12 cellular contexts compared by ENCODE assay signal in the genomic region with DNA sequence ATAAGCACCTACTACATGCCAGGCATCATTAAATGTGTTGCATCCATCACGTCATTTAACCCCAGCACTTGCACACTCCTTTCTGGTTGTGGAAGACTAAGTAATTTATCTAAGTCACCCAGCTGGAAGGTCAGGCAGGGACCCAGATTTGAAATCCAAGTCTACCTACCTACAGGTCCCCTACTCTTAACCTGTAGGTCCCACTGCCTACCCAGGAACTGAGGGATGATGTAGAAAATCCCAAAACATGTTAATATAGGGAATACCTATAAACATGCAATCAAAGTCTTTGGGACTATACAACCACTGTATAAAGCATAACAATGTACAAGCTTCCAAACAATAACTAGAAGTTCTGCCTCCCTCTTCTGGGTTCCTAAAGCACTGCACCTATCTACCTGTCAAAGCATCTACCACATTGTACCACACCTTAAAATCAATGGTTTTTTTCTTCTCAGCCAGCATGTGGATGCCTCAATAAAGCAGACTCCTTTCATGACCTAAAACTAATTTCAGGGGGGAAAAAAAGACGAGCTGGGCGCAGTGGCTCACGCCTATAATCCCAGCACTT. TPM values are rescaled to one million over a fixed set of nuclear protein-coding genes. Genes with fewer than 3 reads are reported as not detected.
DNase-seq lines count a peak whose midpoint lies in the region; ATAC-seq and TF ChIP-seq lines count a peak whose summit lies in the region.
"Had no signal": no experiment of that assay in that cellular context is flagged by ENCODE, and none has a peak within 500 bp of the region (broad histone marks: within the 10 kb centered on the region; RNA-seq: fewer than 3 reads in every experiment).

No MANE protein-coding gene starts in this region.

- intact Hi-C loops in posterior vena cava (cut with DNase I), result no loop called here

- WGBS in liver, result 78% methylated on average over 4 of the region's 4 CpGs

- no peak overlapping the region for H3K4me3 ChIP-seq in liver (ENCODE audit: low read depth in 1 of 3, low read length in 3 of 3)
- H3K4me3 ChIP-seq: MG63 had no signal

- H3K4me1 ChIP-seq in liver (ENCODE audit: control insufficient read depth in 4 of 4, insufficient read depth in 4 of 4, low read length in 3 of 4), result peaks cover 0 to 3% (median 0%) of the 10 kb centered on the region in 4 donors

- H3K4me3 Mint-ChIP-seq in activated naive CD8-positive, alpha-beta T cell treated with anti-CD3 and anti-CD28 coated beads, Interleukin-2, amount 50 U/mL, for 24 hours, result no peak overlapping the region
- H3K4me3 Mint-ChIP-seq: T-helper 1 cell treated with Interleukin-12 subunit alpha and Interleukin-12 subunit beta and Interleukin-4 antibody, amounts not matched to agents 30 μg/mL and 1 μg/mL, for 36 hours had no signal

- no peak overlapping the region for H3K27ac Mint-ChIP-seq in activated naive CD8-positive, alpha-beta T cell treated with anti-CD3 and anti-CD28 coated beads, Interleukin-2, amount 50 U/mL, for 24 hours
- H3K27ac Mint-ChIP-seq: activated naive CD4-positive, alpha-beta T cell treated with anti-CD3 and anti-CD28 coated beads, Interleukin-2, amount 50 U/mL, for 72 hours; T-helper 1 cell treated with Interleukin-12 subunit alpha and Interleukin-12 subunit beta and Interleukin-4 antibody, amounts not matched to agents 30 μg/mL and 1 μg/mL, for 36 hours had no signal

- TF ChIP-seq CTCF in liver (IDR thresholded peaks at IDR 0.05; ENCODE audit: low read depth, low read length, missing input control), result no peak

- DNase-seq in DMS153 (lab: John Stamatoyannopoulos, UW) (peak; percentile 61), HT-29 (ENCODE audit: low spot score) (peak; percentile 56), NCI-H1436 (lab: John Stamatoyannopoulos, UW) (no peak), AG20443 (ENCODE audit: low spot score) (no peak), posterior vena cava (ENCODE audit: low spot score) (no peak)
- no peak for DNase-seq in activated naive CD8-positive, alpha-beta T cell treated with anti-CD3 and anti-CD28 coated beads, Interleukin-2, amount 50 U/mL, for 24 hours
- DNase-seq: head of caudate nucleus, MG63 had no signal

- H3K9ac ChIP-seq in liver (ENCODE audit: low read depth in 1 of 2, low read length in 2 of 2), result no peak overlapping the region

- H3K9me3 ChIP-seq in liver (ENCODE audit: control insufficient read depth in 4 of 4, low read length in 3 of 4), result no peaks in the 10 kb centered on the region
- H3K9me3 ChIP-seq: MG63 had no signal

- no peak overlapping the region for H3K27ac ChIP-seq in liver (ENCODE audit: low read depth in 1 of 2, low read length in 2 of 2)

- peak; percentile 29 to 42 for TF ChIP-seq RAD21 in liver (IDR thresholded peaks at IDR 0.05)

- peaks cover 7% of the 10 kb centered on the region for H3K9me3 Mint-ChIP-seq in activated naive CD8-positive, alpha-beta T cell treated with anti-CD3 and anti-CD28 coated beads, Interleukin-2, amount 50 U/mL, for 24 hours
- H3K9me3 Mint-ChIP-seq: T-helper 1 cell treated with Interleukin-12 subunit alpha and Interleukin-12 subunit beta and Interleukin-4 antibody, amounts not matched to agents 30 μg/mL and 1 μg/mL, for 36 hours had no signal

- H3K27me3 Mint-ChIP-seq in activated naive CD8-positive, alpha-beta T cell treated with anti-CD3 and anti-CD28 coated beads, Interleukin-2, amount 50 U/mL, for 24 hours, result peaks cover 38% of the 10 kb centered on the region

- H3K36me3 ChIP-seq in liver (ENCODE audit: control insufficient read depth in 4 of 4, insufficient read depth in 3 of 4, low read depth in 1 of 4, low read length in 3 of 4), result no peaks in the 10 kb centered on the region

- peak; percentile 34 for ATAC-seq in activated naive CD8-positive, alpha-beta T cell treated with anti-CD3 and anti-CD28 coated beads, Interleukin-2, amount 50 U/mL, for 24 hours
- no peak for ATAC-seq in HG03139 (IDR thresholded peaks at IDR 0.05; ENCODE audit: unreplicated experiment)

- no peaks in the 10 kb centered on the region for H3K27me3 ChIP-seq in liver (ENCODE audit: control insufficient read depth in 4 of 4, insufficient read depth in 4 of 4, low read length in 3 of 4)
- H3K27me3 ChIP-seq: MG63 had no signal

- H3K36me3 Mint-ChIP-seq in activated naive CD8-positive, alpha-beta T cell treated with anti-CD3 and anti-CD28 coated beads, Interleukin-2, amount 50 U/mL, for 24 hours (ENCODE audit: low read depth), result no peaks in the 10 kb centered on the region

- peaks cover 11% of the 10 kb centered on the region for H3K4me1 Mint-ChIP-seq in activated naive CD8-positive, alpha-beta T cell treated with anti-CD3 and anti-CD28 coated beads, Interleukin-2, amount 50 U/mL, for 24 hours

TF ChIP-seq in liver, 16 proteins besides CTCF, POLR2A, EP300 and RAD21:
- TF ChIP-seq, protein P1, sequence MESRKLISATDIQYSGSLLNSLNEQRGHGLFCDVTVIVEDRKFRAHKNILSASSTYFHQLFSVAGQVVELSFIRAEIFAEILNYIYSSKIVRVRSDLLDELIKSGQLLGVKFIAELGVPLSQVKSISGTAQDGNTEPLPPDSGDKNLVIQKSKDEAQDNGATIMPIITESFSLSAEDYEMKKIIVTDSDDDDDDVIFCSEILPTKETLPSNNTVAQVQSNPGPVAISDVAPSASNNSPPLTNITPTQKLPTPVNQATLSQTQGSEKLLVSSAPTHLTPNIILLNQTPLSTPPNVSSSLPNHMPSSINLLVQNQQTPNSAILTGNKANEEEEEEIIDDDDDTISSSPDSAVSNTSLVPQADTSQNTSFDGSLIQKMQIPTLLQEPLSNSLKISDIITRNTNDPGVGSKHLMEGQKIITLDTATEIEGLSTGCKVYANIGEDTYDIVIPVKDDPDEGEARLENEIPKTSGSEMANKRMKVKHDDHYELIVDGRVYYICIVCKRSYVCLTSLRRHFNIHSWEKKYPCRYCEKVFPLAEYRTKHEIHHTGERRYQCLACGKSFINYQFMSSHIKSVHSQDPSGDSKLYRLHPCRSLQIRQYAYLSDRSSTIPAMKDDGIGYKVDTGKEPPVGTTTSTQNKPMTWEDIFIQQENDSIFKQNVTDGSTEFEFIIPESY (IDR thresholded peaks at IDR 0.05), result no peak
- no peak for TF ChIP-seq FOXA2 (IDR thresholded peaks at IDR 0.05)

RNA-seq across cellular contexts. Expression of a gene that starts 5.6 kb away (rescaled TPM):
- not detected in 2 replicates for total RNA-seq in HT-29 (2014; rRNA removed; shearing (Covaris generic))
- total RNA-seq in liver (not detected), posterior vena cava (10 to 100 TPM in 1 of 2 donors, 1 to 10 TPM in 1; 2.4 to 65.6 TPM)
- polyA plus RNA-seq in liver, result under 1 TPM in 1 of 2 donors, not detected in 1; 0.17 TPM
- total RNA-seq: activated naive CD4-positive, alpha-beta T cell treated with anti-CD3 and anti-CD28 coated beads, Interleukin-2, amount 50 U/mL, for 72 hours had no signal

Comparison
In these comparisons a context has a peak if more than half of its experiments do, and no peak if none do; other contexts are left out.
1. DNase-seq: peak in DMS153 (single experiment) and HT-29 (single experiment); none in activated naive CD8-positive, alpha-beta T cell treated with anti-CD3 and anti-CD28 coated beads, Interleukin-2, amount 50 U/mL, for 24 hours (single experiment), NCI-H1436 (single experiment), AG20443 (single experiment) and posterior vena cava (single experiment).